ENCODE assay signal across 5 cellular contexts in genomic region chr5:38494175-38494574, GRCh38.
"Had no signal": no experiment of that assay in that cellular context is flagged by ENCODE, and none has a peak within 500 bp of the region (broad histone marks: within the 10 kb centered on the region; RNA-seq: fewer than 3 reads in every experiment).

No MANE protein-coding gene starts in this region.

- H3K4me3 Mint-ChIP-seq: GM23338, H9, IgD-negative memory B cell had no signal

- H3K4me1 Mint-ChIP-seq: GM23338, H9, IgD-negative memory B cell had no signal

- DNase-seq: H9, HCEC 1CT had no signal

- H3K27ac Mint-ChIP-seq: GM23338, IgD-negative memory B cell had no signal

- H3K4me2 ChIP-seq: GM23338 had no signal

- H3K4me3 ChIP-seq: GM23338 had no signal

- H3K9me3 Mint-ChIP-seq: GM23338, H9, IgD-negative memory B cell had no signal

- H2AFZ ChIP-seq: GM23338 had no signal

- ATAC-seq: GM23338, HepG2 had no signal

- H3K36me3 Mint-ChIP-seq: IgD-negative memory B cell had no signal
